In the genomic region with DNA sequence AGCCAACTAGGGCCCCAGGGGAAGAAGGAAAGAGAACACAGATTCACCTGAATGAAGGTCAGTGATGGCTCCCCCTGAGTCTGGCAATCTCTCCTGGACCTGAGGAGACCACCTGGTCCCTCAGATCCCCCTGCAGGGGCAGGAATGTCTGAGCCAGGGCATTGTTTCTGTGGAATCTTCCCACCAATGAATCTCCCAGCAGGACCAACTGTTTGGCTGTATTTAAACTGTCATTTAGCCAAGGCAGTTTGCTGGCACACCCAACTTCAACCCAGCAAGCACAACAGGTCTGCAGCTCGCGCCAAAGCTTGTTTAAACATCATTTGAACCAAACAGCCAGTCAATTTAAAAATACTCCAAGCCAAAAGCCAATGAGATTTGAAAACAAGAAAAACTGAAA, we compare ENCODE assay signal across 10 cellular contexts.
A peak's percentile ranks its signal among the peaks of the same experiment; 100 is the strongest.
DNase-seq lines count a peak whose midpoint lies in the region; ATAC-seq and TF ChIP-seq lines count a peak whose summit lies in the region.
"Had no signal": no experiment of that assay in that cellular context is flagged by ENCODE, and none has a peak within 500 bp of the region (broad histone marks: within the 10 kb centered on the region; RNA-seq: fewer than 3 reads in every experiment).

No MANE protein-coding gene starts in this region.

- no peaks in the 10 kb centered on the region for H3K27me3 ChIP-seq in smooth muscle cell (ENCODE audit: low read depth)

- no peaks in the 10 kb centered on the region for H3K36me3 Mint-ChIP-seq in nephron (ENCODE audit: low read depth)

- no peaks in the 10 kb centered on the region for H3F3A ChIP-seq in smooth muscle cell (ENCODE audit: low read depth)

- no peaks in the 10 kb centered on the region for H3K4me1 ChIP-seq in smooth muscle cell (ENCODE audit: low read depth)

- H3K4me1 Mint-ChIP-seq in nephron, result peaks cover 75% of the 10 kb centered on the region

- H3K9me3 ChIP-seq in smooth muscle cell (replicated peaks; ENCODE audit: low read depth), result no peaks in the 10 kb centered on the region

- H3K27ac Mint-ChIP-seq in nephron, result peak overlapping the region in 2 of 3 experiments; percentile 51 to 52

- ATAC-seq in HG03108 (IDR thresholded peaks at IDR 0.05; ENCODE audit: unreplicated experiment), result no peak

- H3K9me3 Mint-ChIP-seq in nephron, result no peaks in the 10 kb centered on the region

- no peaks in the 10 kb centered on the region for H4K20me1 ChIP-seq in smooth muscle cell (ENCODE audit: low read depth)

- H3K4me2 ChIP-seq in smooth muscle cell, result no peak overlapping the region

- H3K36me3 ChIP-seq in smooth muscle cell (ENCODE audit: low read depth), result no peaks in the 10 kb centered on the region

- peak; percentile 33 for DNase-seq in AG10803 (ENCODE audit: low read depth)
- DNase-seq in NCI-H748 (lab: John Stamatoyannopoulos, UW; ENCODE audit: unreplicated experiment), result peak; percentile 91
- DNase-seq in epithelial cell of esophagus (ENCODE audit: low read depth), result peak; percentile 41
- no peak for DNase-seq in smooth muscle cell (lab: John Stamatoyannopoulos, UW; ENCODE audit: unreplicated experiment)
- no peak for DNase-seq in activated naive CD4-positive, alpha-beta T cell (lab: John Stamatoyannopoulos, UW)
- no peak for DNase-seq in SIG-M5 treated with dmso at 0.1 percent for 504 hours (lab: John Stamatoyannopoulos, UW; ENCODE audit: unreplicated experiment)
- DNase-seq: activated CD4-positive, alpha-beta T cell treated with anti-CD3 and anti-CD28 coated beads, Interleukin-2, amount 50 U/mL, for 48 hours; amniotic stem cell had no signal

- H3K27ac ChIP-seq in smooth muscle cell (ENCODE audit: low read depth), result no peak overlapping the region

- no peak overlapping the region for H3K9ac ChIP-seq in smooth muscle cell (ENCODE audit: low read depth)

- H2AFZ ChIP-seq in smooth muscle cell (ENCODE audit: low read depth), result no peak overlapping the region

- TF ChIP-seq CTCF in AG10803 (conservative IDR thresholded peaks at IDR 0.05; ENCODE audit: low read length) (no peak), epithelial cell of esophagus (IDR thresholded peaks at IDR 0.05; ENCODE audit: insufficient read depth, low read depth, low read length, missing control alignments) (no peak), nephron (IDR thresholded peaks at IDR 0.05; ENCODE audit: unreplicated experiment in 3 of 3) (no peak), smooth muscle cell (IDR thresholded peaks at IDR 0.05; ENCODE audit: borderline replicate concordance, insufficient read depth, poor library complexity, severe bottlenecking) (no peak)

- H3K4me3 ChIP-seq in AG10803 (ENCODE audit: low read length) (no peak overlapping the region), epithelial cell of esophagus (ENCODE audit: low read length) (peak overlapping the region; percentile 9), smooth muscle cell (no peak overlapping the region)

- H3K4me3 Mint-ChIP-seq in nephron, result peak overlapping the region in 1 of 3 experiments; percentile 30

- H3K79me2 ChIP-seq in smooth muscle cell (ENCODE audit: low read depth), result no peaks in the 10 kb centered on the region

- WGBS in smooth muscle cell (ENCODE audit: low lambda C conversion rate), result 80% methylated on average over 2 of the region's 2 CpGs

- peaks cover 30% of the 10 kb centered on the region for H3K27me3 Mint-ChIP-seq in nephron (ENCODE audit: low read depth)

Comparison
In these comparisons a context has a peak if more than half of its experiments do, and no peak if none do; other contexts are left out.
1. DNase-seq: peak in AG10803 (single experiment), NCI-H748 (single experiment) and epithelial cell of esophagus (single experiment); none in smooth muscle cell (single experiment), activated naive CD4-positive, alpha-beta T cell (0 of 4) and SIG-M5 treated with dmso at 0.1 percent for 504 hours (single experiment).